Comparison of ENCODE assay signal across 6 cellular contexts in genomic region chr19:36128392-36128736, GRCh38. TPM values are rescaled to one million over a fixed set of nuclear protein-coding genes. Genes with fewer than 3 reads are reported as not detected.
DNase-seq lines count a peak whose midpoint lies in the region; ATAC-seq and TF ChIP-seq lines count a peak whose summit lies in the region.

No MANE protein-coding gene starts in this region.

- peak overlapping the region; percentile 66 for H3K4me2 ChIP-seq in OCI-LY7 (ENCODE audit: low read length)

- peak overlapping the region; percentile 92 for H3K4me3 Mint-ChIP-seq in glutamatergic neuron (ENCODE audit: unreplicated experiment)

- no peak for TF ChIP-seq CTCF in OCI-LY7 (conservative IDR thresholded peaks at IDR 0.05; ENCODE audit: low read length)
- no peak for TF ChIP-seq CTCF in glutamatergic neuron (IDR thresholded peaks at IDR 0.05; ENCODE audit: partially characterized antibody, unreplicated experiment)
- no peak for TF ChIP-seq CTCF in tibial nerve (IDR thresholded peaks at IDR 0.05)

- H3K4me3 ChIP-seq in OCI-LY7 (ENCODE audit: low read depth, low read length, poor library complexity, severe bottlenecking) (peak overlapping the region; percentile 68), tibial nerve (peak overlapping the region; percentile 27 to 59 (median 52))

- no peaks in the 10 kb centered on the region for H3K9me2 ChIP-seq in OCI-LY7 (ENCODE audit: insufficient read depth, low read length)

- peaks cover 21% of the 10 kb centered on the region for H3K4me1 ChIP-seq in OCI-LY7 (ENCODE audit: insufficient read depth, low read length, poor library complexity, severe bottlenecking)
- peaks cover 0 to 18% (median 7%) of the 10 kb centered on the region in 4 donors for H3K4me1 ChIP-seq in tibial nerve

- H3K27ac Mint-ChIP-seq in glutamatergic neuron (ENCODE audit: unreplicated experiment) = peak overlapping the region; percentile 85

- peaks cover 1% of the 10 kb centered on the region for H3K27me3 Mint-ChIP-seq in glutamatergic neuron (ENCODE audit: unreplicated experiment)

- no peaks in the 10 kb centered on the region for H3K79me2 ChIP-seq in OCI-LY7 (ENCODE audit: insufficient read depth, low read depth, low read length)

- POLR2A ChIA-PET in OCI-LY7 (lab: Charles Lee) = interaction anchor here (0.7 to 1.0 kb wide), 4 partner anchors 9 to 400 kb away, joined by 3 read pairs; partner anchors contain the start of gene ZNF260

- H3K27me3 ChIP-seq in tibial nerve = no peaks in the 10 kb centered on the region

- no peaks in the 10 kb centered on the region for H3K36me3 Mint-ChIP-seq in glutamatergic neuron (ENCODE audit: unreplicated experiment)

- H3K36me3 ChIP-seq in OCI-LY7 (ENCODE audit: insufficient read depth, low read length) (peaks cover 13% of the 10 kb centered on the region), tibial nerve (peaks cover 4 to 29% (median 4%) of the 10 kb centered on the region in 3 donors)

- intact Hi-C loops in OCI-LY7 (cut with micrococcal nuclease; ENCODE audit: unreplicated experiment) = loop anchor here (1.0 to 10.0 kb wide), 2 partner anchors 11 to 366 kb away; no protein-coding TSS in a partner anchor

- DNase-seq in OCI-LY7 (ENCODE audit: low spot score) (peak; percentile 21), glutamatergic neuron (no peak), tibial nerve (ENCODE audit: low spot score in 2 of 2) (no peak), NCI-H446 treated with DMSO at 0.1 percent for 48 hours (lab: John Stamatoyannopoulos, UW) (no peak)

- peaks cover 3% of the 10 kb centered on the region for H3K9me3 Mint-ChIP-seq in glutamatergic neuron (ENCODE audit: unreplicated experiment)

- H3K27ac ChIP-seq in OCI-LY7 (ENCODE audit: low read depth, low read length, poor library complexity, severe bottlenecking) = peak overlapping the region; percentile 81
- peak overlapping the region; percentile 60 to 92 (median 90) for H3K27ac ChIP-seq in tibial nerve

- CTCF ChIA-PET in OCI-LY7 (lab: Charles Lee; ENCODE audit: unreplicated experiment) = interaction anchor here (1.0 kb wide), 1 partner anchor 13 kb away, joined by 3 read pairs; the partner anchor contains the start of genes POLR2I and TBCB

- H3K9me3 ChIP-seq in OCI-LY7 (ENCODE audit: low read length) (no peaks in the 10 kb centered on the region), tibial nerve (no peaks in the 10 kb centered on the region)

- ATAC-seq in GM19395 (IDR thresholded peaks at IDR 0.05; ENCODE audit: unreplicated experiment) (peak; percentile 11), GM21367 (IDR thresholded peaks at IDR 0.05; ENCODE audit: unreplicated experiment) (no peak)

- TF ChIP-seq POLR2A in tibial nerve (IDR thresholded peaks at IDR 0.05) = no peak

- H3K4me1 Mint-ChIP-seq in glutamatergic neuron (ENCODE audit: low read depth, unreplicated experiment) = no peaks in the 10 kb centered on the region

- TSS peak; percentile 71 for BruUV-seq in OCI-LY7 (replicated peaks; lab: Mats Ljungman, UMichigan)

- no peaks in the 10 kb centered on the region for H4K20me1 ChIP-seq in OCI-LY7 (ENCODE audit: insufficient read depth, low read length)

- 8 to 12% methylated on average over 10 of the region's 10 CpGs for WGBS in tibial nerve, 2 donors

- peak overlapping the region; percentile 65 for H2AFZ ChIP-seq in OCI-LY7 (ENCODE audit: low read length)

- TF ChIP-seq EP300 in tibial nerve (IDR thresholded peaks at IDR 0.05) = no peak

RNA-seq across cellular contexts. Expression of gene CAPNS1, which starts 11.5 kb away (rescaled TPM):
- 125 and 166 TPM in 2 replicates for total RNA-seq in OCI-LY7 (2014; rRNA removed; shearing (Covaris generic))
- 337 and 339 TPM in 2 replicates for total RNA-seq in OCI-LY7 (2022)
- 478 TPM for total RNA-seq in glutamatergic neuron (ENCODE audit: unreplicated experiment)
- 100 to 1,000 TPM; 179 to 235 (median 213) TPM for total RNA-seq in tibial nerve

RNA-seq across cellular contexts. Expression of gene TBCB, which starts 13.1 kb away (rescaled TPM):
- 198 and 200 TPM in 2 replicates for total RNA-seq in OCI-LY7 (2014; rRNA removed; shearing (Covaris generic))
- total RNA-seq in OCI-LY7 (2022) (133 and 136 TPM in 2 replicates), glutamatergic neuron (ENCODE audit: unreplicated experiment) (337 TPM), tibial nerve (100 to 1,000 TPM; 183 to 254 (median 225) TPM)

RNA-seq across cellular contexts. Expression of gene POLR2I, which starts 13.7 kb away (rescaled TPM):
- total RNA-seq in OCI-LY7 (2014; rRNA removed; shearing (Covaris generic)) = 149 and 151 TPM in 2 replicates
- total RNA-seq in OCI-LY7 (2022) (76.0 and 78.6 TPM in 2 replicates), glutamatergic neuron (ENCODE audit: unreplicated experiment) (79.2 TPM), tibial nerve (10 to 100 TPM; 54.2 to 98.4 (median 77.4) TPM)

RNA-seq across cellular contexts. Expression of gene OVOL3, which starts 17.4 kb away (rescaled TPM):
- total RNA-seq in OCI-LY7 (2014; rRNA removed; shearing (Covaris generic)) = not detected in 2 replicates
- not detected in 2 replicates for total RNA-seq in OCI-LY7 (2022)
- total RNA-seq in glutamatergic neuron (ENCODE audit: unreplicated experiment) = not detected
- total RNA-seq in tibial nerve = not detected

RNA-seq across cellular contexts. Expression of gene COX7A1, which starts 23.9 kb away (rescaled TPM):
- total RNA-seq in OCI-LY7 (2014; rRNA removed; shearing (Covaris generic)) = not detected in 2 replicates
- total RNA-seq in OCI-LY7 (2022) (not detected in 2 replicates), glutamatergic neuron (ENCODE audit: unreplicated experiment) (62.3 TPM), tibial nerve (10 to 100 TPM; 18.4 to 73.9 (median 35.5) TPM)
